ENCODE assay signal across 8 cellular contexts in the genomic region with DNA sequence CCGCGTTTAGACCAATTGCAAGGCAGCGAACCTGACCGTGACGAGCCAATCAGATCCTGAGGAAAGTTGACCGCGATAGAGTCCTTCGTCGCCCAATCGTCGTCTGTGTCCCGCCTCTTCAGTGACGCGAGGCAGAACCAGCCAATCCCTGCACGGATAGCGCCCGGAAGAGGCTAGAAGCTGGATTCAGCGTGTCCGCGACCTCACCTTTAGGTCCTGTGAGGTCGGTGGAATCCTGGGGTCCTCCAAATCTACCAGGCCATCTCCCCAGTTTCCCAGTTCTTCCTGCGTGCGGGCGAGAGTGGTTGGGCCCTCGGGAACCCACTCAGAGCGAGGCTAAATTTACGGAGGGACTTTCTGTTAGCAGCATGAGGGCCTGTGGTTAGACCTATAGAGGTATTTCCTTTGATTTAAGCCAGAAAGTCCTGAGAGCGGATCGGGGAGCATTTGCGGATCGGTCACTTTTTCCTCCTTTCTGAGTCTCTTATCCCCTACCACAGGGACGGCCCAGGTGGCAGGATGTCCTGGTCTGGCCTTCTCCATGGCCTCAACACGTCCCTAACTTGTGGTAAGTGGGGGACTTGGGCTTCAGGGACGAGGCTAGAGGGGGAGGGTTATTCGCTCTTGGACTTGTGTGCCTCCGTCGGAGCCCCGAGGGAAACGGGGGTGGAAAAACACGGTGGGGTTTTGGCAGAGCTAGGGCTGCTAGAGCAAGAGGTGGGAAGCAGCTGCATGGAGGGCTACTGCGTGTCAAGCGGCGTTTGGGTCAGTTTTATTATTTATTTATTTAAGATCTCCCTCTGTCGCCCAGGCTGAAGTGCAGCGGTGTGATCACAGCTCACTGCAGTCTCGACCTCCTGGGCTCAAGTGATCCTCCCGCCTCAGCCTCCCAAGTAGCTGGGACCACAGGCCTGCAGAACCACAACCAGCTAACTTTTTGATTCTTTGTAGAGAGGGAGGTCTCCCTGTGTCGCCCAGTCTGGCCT. TPM values are rescaled to one million over a fixed set of nuclear protein-coding genes. Genes with fewer than 3 reads are reported as not detected.
DNase-seq lines count a peak whose midpoint lies in the region; ATAC-seq lines count a peak whose summit lies in the region.

A gene (plus strand): TSS at position 169 of the 986 bp plus-strand sequence. CDS start 351 bp downstream, at position 520.

- peak within 1 kb of the TSS; percentile 98 to 100 (median 100) for H3K27ac Mint-ChIP-seq in CD4-positive, alpha-beta memory T cell
- H3K27ac Mint-ChIP-seq in activated CD4-positive, alpha-beta memory T cell treated with anti-CD3 and anti-CD28 coated beads for 36 hours = peak within 1 kb of the TSS; percentile 96
- peak within 1 kb of the TSS; percentile 97 for H3K27ac Mint-ChIP-seq in memory B cell

- peaks cover 0 to 11% (median 4%) of the 10 kb centered on the region in 8 donors for H3K9me3 Mint-ChIP-seq in CD4-positive, alpha-beta memory T cell
- peaks cover 7% of the 10 kb centered on the region for H3K9me3 Mint-ChIP-seq in activated CD4-positive, alpha-beta memory T cell treated with anti-CD3 and anti-CD28 coated beads for 36 hours
- peaks cover 2% of the 10 kb centered on the region for H3K9me3 Mint-ChIP-seq in memory B cell

- peaks cover 40% of the 10 kb centered on the region for H3K4me1 ChIP-seq in CD4-positive, alpha-beta memory T cell (ENCODE audit: insufficient read depth, low read length)
- peaks cover 4% of the 10 kb centered on the region for H3K4me1 ChIP-seq in endocrine pancreas (ENCODE audit: control insufficient read depth, insufficient read depth, low read length)

- no peaks in the 10 kb centered on the region for H3K9me3 ChIP-seq in CD4-positive, alpha-beta memory T cell (ENCODE audit: control insufficient read depth in 1 of 2, low read length in 2 of 2)
- H3K9me3 ChIP-seq in endocrine pancreas (ENCODE audit: control insufficient read depth, low read length) = no peaks in the 10 kb centered on the region

- peak within 1 kb of the TSS; percentile 93 for H3K27ac ChIP-seq in CD4-positive, alpha-beta memory T cell (ENCODE audit: low read depth, low read length)

- H3K4me1 Mint-ChIP-seq in CD4-positive, alpha-beta memory T cell = peaks cover 13 to 57% (median 32%) of the 10 kb centered on the region in 4 donors
- peaks cover 34% of the 10 kb centered on the region for H3K4me1 Mint-ChIP-seq in activated CD4-positive, alpha-beta memory T cell treated with anti-CD3 and anti-CD28 coated beads for 36 hours (ENCODE audit: low read depth)
- H3K4me1 Mint-ChIP-seq in memory B cell = peaks cover 23% of the 10 kb centered on the region

- peaks cover 15% of the 10 kb centered on the region for H3K36me3 ChIP-seq in CD4-positive, alpha-beta memory T cell (ENCODE audit: insufficient read depth, low read length)
- H3K36me3 ChIP-seq in endocrine pancreas (ENCODE audit: control insufficient read depth, insufficient read depth, low read length) = no peaks in the 10 kb centered on the region

- DNase-seq in CD4-positive, alpha-beta memory T cell = peak in 4 of 5 donors; percentile 98 to 99 (median 99)
- DNase-seq in NCI-H748 treated with DMSO at 0.1 percent for 48 hours (lab: John Stamatoyannopoulos, UW) (peak; percentile 99), memory B cell (ENCODE audit: low spot score in 2 of 2) (no peak)
- peak; percentile 99 for DNase-seq in activated CD4-positive, alpha-beta memory T cell treated with anti-CD3 and anti-CD28 coated beads for 36 hours
- DNase-seq in stimulated activated CD8-positive, alpha-beta memory T cell treated with anti-CD3 and anti-CD28 coated beads, Interleukin-12 subunit alpha, Interleukin-12 subunit beta, amount 100 ng/mL, for 4 hours (ENCODE audit: low read depth) = peak; percentile 94

- peak within 1 kb of the TSS; percentile 85 to 87 for H3K4me3 ChIP-seq in CD4-positive, alpha-beta memory T cell (ENCODE audit: low read length in 2 of 2)
- peak within 1 kb of the TSS; percentile 79 for H3K4me3 ChIP-seq in endocrine pancreas (ENCODE audit: control insufficient read depth, insufficient read depth, low read length)

- H3K27me3 Mint-ChIP-seq in CD4-positive, alpha-beta memory T cell = no peaks in the 10 kb centered on the region
- no peaks in the 10 kb centered on the region for H3K27me3 Mint-ChIP-seq in activated CD4-positive, alpha-beta memory T cell treated with anti-CD3 and anti-CD28 coated beads for 36 hours
- H3K27me3 Mint-ChIP-seq in memory B cell = no peaks in the 10 kb centered on the region

- H3K36me3 Mint-ChIP-seq in CD4-positive, alpha-beta memory T cell = peaks cover 24 to 29% of the 10 kb centered on the region in 2 donors
- peaks cover 27% of the 10 kb centered on the region for H3K36me3 Mint-ChIP-seq in activated CD4-positive, alpha-beta memory T cell treated with anti-CD3 and anti-CD28 coated beads for 36 hours
- H3K36me3 Mint-ChIP-seq in memory B cell = peaks cover 22% of the 10 kb centered on the region

- ATAC-seq in GM19351 (IDR thresholded peaks at IDR 0.05; ENCODE audit: unreplicated experiment) (peak; percentile 92), HG03520 (IDR thresholded peaks at IDR 0.05; ENCODE audit: unreplicated experiment) (peak; percentile 82), memory B cell (ENCODE audit: low read depth) (peak; percentile 93)

- peak within 1 kb of the TSS; percentile 96 for H3K9ac ChIP-seq in endocrine pancreas (ENCODE audit: control insufficient read depth, insufficient read depth, low read length)

- intact Hi-C loops in CD4-positive, alpha-beta memory T cell (cut with micrococcal nuclease) = loop anchor here (1.0 to 5.0 kb wide), 11 partner anchors 18 to 1024 kb away; a partner anchor contains a TSS
- intact Hi-C loops in activated CD4-positive, alpha-beta memory T cell treated with anti-CD3 and anti-CD28 coated beads for 36 hours (cut with micrococcal nuclease) = loop anchor here (1.0 to 10.0 kb wide), 8 partner anchors 32 to 528 kb away; a partner anchor contains a TSS

- H3K27me3 ChIP-seq in CD4-positive, alpha-beta memory T cell (ENCODE audit: insufficient read depth, low read length) = no peaks in the 10 kb centered on the region
- no peaks in the 10 kb centered on the region for H3K27me3 ChIP-seq in endocrine pancreas (ENCODE audit: control insufficient read depth, insufficient read depth, low read length)

- CTCF ChIA-PET in CD4-positive, alpha-beta memory T cell (lab: Charles Lee; ENCODE audit: partially characterized antibody) = interaction anchor here (0.7 to 4.3 kb wide), 42 partner anchors 9 to 557 kb away, joined by 3 to 47 read pairs (median 6); a partner anchor contains a TSS
- CTCF ChIA-PET in activated CD4-positive, alpha-beta memory T cell treated with anti-CD3 and anti-CD28 coated beads for 36 hours (lab: Charles Lee) = interaction anchor here (0.6 to 2.8 kb wide), 67 partner anchors 9 to 557 kb away, joined by 3 to 56 read pairs (median 4); a partner anchor contains a TSS

- POLR2A ChIA-PET in CD4-positive, alpha-beta memory T cell (lab: Charles Lee; ENCODE audit: partially characterized antibody) = interaction anchor here (0.7 to 3.0 kb wide), 22 partner anchors 31 to 557 kb away, joined by 3 to 28 read pairs (median 8); a partner anchor contains a TSS
- POLR2A ChIA-PET in activated CD4-positive, alpha-beta memory T cell treated with anti-CD3 and anti-CD28 coated beads for 36 hours (lab: Charles Lee) = interaction anchor here (0.9 to 2.0 kb wide), 9 partner anchors 24 to 537 kb away, joined by 3 to 6 read pairs (median 4); a partner anchor contains a TSS

- H3K4me3 Mint-ChIP-seq in CD4-positive, alpha-beta memory T cell = peak within 1 kb of the TSS; percentile 94 to 99 (median 98)
- H3K4me3 Mint-ChIP-seq in activated CD4-positive, alpha-beta memory T cell treated with anti-CD3 and anti-CD28 coated beads for 36 hours = peak within 1 kb of the TSS; percentile 94
- H3K4me3 Mint-ChIP-seq in memory B cell = peak within 1 kb of the TSS; percentile 96

RNA-seq across cellular contexts. Expression of the gene that starts here (rescaled TPM):
- total RNA-seq in CD4-positive, alpha-beta memory T cell = 10 to 100 TPM; 25.2 to 26.9 TPM
- 100 to 1,000 TPM in 1 of 2 donors, 10 to 100 TPM in 1; 76.4 to 118 TPM for polyA plus RNA-seq in CD4-positive, alpha-beta memory T cell
- total RNA-seq in activated CD4-positive, alpha-beta memory T cell treated with anti-CD3 and anti-CD28 coated beads for 36 hours = 10 to 100 TPM; 67.3 to 67.6 TPM

Comparison
In these comparisons a context has a peak if more than half of its experiments do, and no peak if none do; other contexts are left out.
1. DNase-seq: peak in CD4-positive, alpha-beta memory T cell (4 of 5), NCI-H748 treated with DMSO at 0.1 percent for 48 hours (single experiment), activated CD4-positive, alpha-beta memory T cell treated with anti-CD3 and anti-CD28 coated beads for 36 hours (single experiment) and stimulated activated CD8-positive, alpha-beta memory T cell treated with anti-CD3 and anti-CD28 coated beads, Interleukin-12 subunit alpha, Interleukin-12 subunit beta, amount 100 ng/mL, for 4 hours (single experiment); none in memory B cell (0 of 2).
2. Peak in every context shown above with its lines, with median percentiles within 50 percentile points of each other: H3K27ac Mint-ChIP-seq, H3K4me3 Mint-ChIP-seq and ATAC-seq.